8 cellular contexts compared by ENCODE assay signal in genomic region chr6:391559-392440, GRCh38. TPM values are rescaled to one million over a fixed set of nuclear protein-coding genes. Genes with fewer than 3 reads are reported as not detected.
DNase-seq lines count a peak whose midpoint lies in the region; ATAC-seq, FAIRE-seq and TF ChIP-seq lines count a peak whose summit lies in the region.

IRF4 (plus strand) TSS chr6:391752; CDS start chr6:393153, 1,401 bp downstream.

- peak; percentile 73 for DNase-seq in activated T-cell treated with anti-CD3 and anti-CD28 coated beads, Interleukin-2, amount 50 U/mL, for 1 hour
- DNase-seq in heart right ventricle = no peak
- no peak for DNase-seq in small intestine
- DNase-seq in HK-2 (ENCODE audit: unreplicated experiment) = no peak
- no peak for DNase-seq in NCI-H345 (lab: John Stamatoyannopoulos, UW)
- DNase-seq in HAP-1 (ENCODE audit: low spot score in 2 of 2) = no peak

- H3K27ac ChIP-seq in heart right ventricle (peak within 1 kb of the TSS in 1 of 10 donors; percentile 64), small intestine (ENCODE audit: low read depth in 1 of 2, low read length in 1 of 2) (peak within 1 kb of the TSS in 1 of 2 donors; percentile 39)

- H3K36me3 ChIP-seq in heart right ventricle = no peaks in the 10 kb centered on the region
- H3K36me3 ChIP-seq in small intestine (ENCODE audit: control insufficient read depth in 2 of 2, insufficient read depth in 2 of 2, low read length in 2 of 2) = no peaks in the 10 kb centered on the region
- H3K36me3 ChIP-seq in HAP-1 (replicated peaks) = no peaks in the 10 kb centered on the region

- FAIRE-seq in small intestine (lab: Jason Lieb, UNC) = no peak

- H3K9me3 ChIP-seq in heart right ventricle = no peaks in the 10 kb centered on the region
- no peaks in the 10 kb centered on the region for H3K9me3 ChIP-seq in small intestine (ENCODE audit: control insufficient read depth, low read depth)
- no peaks in the 10 kb centered on the region for H3K9me3 ChIP-seq in HAP-1

- H3K4me1 ChIP-seq in heart right ventricle (peaks cover 7 to 30% (median 25%) of the 10 kb centered on the region in 9 donors), small intestine (ENCODE audit: control insufficient read depth in 2 of 2, insufficient read depth in 1 of 2, low read depth in 1 of 2, low read length in 1 of 2) (no peaks in the 10 kb centered on the region), HAP-1 (no peaks in the 10 kb centered on the region)

- peaks cover 32 to 95% (median 92%) of the 10 kb centered on the region in 7 donors for H3K27me3 ChIP-seq in heart right ventricle
- H3K27me3 ChIP-seq in small intestine (ENCODE audit: control insufficient read depth in 2 of 2, insufficient read depth in 2 of 2, low read length in 2 of 2) = peaks cover 17 to 26% of the 10 kb centered on the region in 2 donors
- H3K27me3 ChIP-seq in HAP-1 (ENCODE audit: low read depth) = peaks cover 61% of the 10 kb centered on the region

- in situ Hi-C loops in HAP-1 (cut with MboI; ENCODE audit: low sequenced_read_pairs) = no loop called here

- peak within 1 kb of the TSS in 9 of 10 donors; percentile 21 to 59 (median 43) for H3K4me3 ChIP-seq in heart right ventricle
- H3K4me3 ChIP-seq in small intestine (ENCODE audit: low read depth in 1 of 2, low read length in 2 of 2) = peak within 1 kb of the TSS; percentile 59 to 63
- H3K4me3 ChIP-seq in HAP-1 = no peak within 1 kb of the TSS

- ATAC-seq in GM19372 (IDR thresholded peaks at IDR 0.05; ENCODE audit: low read depth, unreplicated experiment) = peak; percentile 44
- peak; percentile 46 for ATAC-seq in HG03439 (IDR thresholded peaks at IDR 0.05; ENCODE audit: unreplicated experiment)
- peak in 7 of 8 donors; percentile 24 to 46 (median 36) for ATAC-seq in heart right ventricle

- no peak for TF ChIP-seq CTCF in heart right ventricle (IDR thresholded peaks at IDR 0.05)

- 1 to 2% methylated on average over 80 to 82 of the region's 82 CpGs for WGBS in heart right ventricle, 2 donors
- 1 to 4% (median 3%) methylated on average over 55 to 82 of the region's 82 CpGs for WGBS in small intestine, 3 donors

- intact Hi-C loops in heart right ventricle (cut with DNase I) = no loop called here

RNA-seq across cellular contexts. Expression of gene IRF4, which starts in this region (rescaled TPM):
- total RNA-seq in heart right ventricle = 1 to 10 TPM in 2 of 10 donors, under 1 TPM in 7, not detected in 1; 0.05 to 3.6 (median 0.32) TPM
- under 1 TPM; 0.04 to 0.15 TPM for polyA plus RNA-seq in heart right ventricle
- polyA plus RNA-seq in small intestine = 1 to 10 TPM in 2 of 3 donors, not detected in 1; 1.4 to 3.5 TPM
